Comparison of ENCODE assay signal across 9 cellular contexts in genomic region chr3:50467932-50468331, GRCh38. TPM values are rescaled to one million over a fixed set of nuclear protein-coding genes. Genes with fewer than 3 reads are reported as not detected.
"Had no signal": no experiment of that assay in that cellular context is flagged by ENCODE, and none has a peak within 500 bp of the region (broad histone marks: within the 10 kb centered on the region; RNA-seq: fewer than 3 reads in every experiment).

No MANE protein-coding gene starts in this region.

- H3K4me3 ChIP-seq: GM23248, K562 had no signal

- H3K27ac Mint-ChIP-seq: H9 had no signal

- ATAC-seq: HepG2, K562 had no signal

- H2AFZ ChIP-seq: GM23248 had no signal

- H3K9ac ChIP-seq: GM23248 had no signal

- DNase-seq: GM23248, GOT3, H9, HCEC 1CT, IMR-90, KG1 had no signal

- H3K27ac ChIP-seq: GM23248, HL-60 had no signal

- H3K9me3 Mint-ChIP-seq: H9 had no signal

- H3K4me3 Mint-ChIP-seq: H9 had no signal

RNA-seq across cellular contexts. Expression of gene CACNA2D2, which starts 35.5 kb away (rescaled TPM):
- total RNA-seq: GM23248, HepG2, IMR-90 had no signal
- polyA plus RNA-seq: GM23248, HepG2 had no signal
